In genomic region chr19:35899547-35900214, GRCh38 we compare ENCODE assay signal across 8 cellular contexts. TPM values are rescaled to one million over a fixed set of nuclear protein-coding genes. Genes with fewer than 3 reads are reported as not detected.
DNase-seq lines count a peak whose midpoint lies in the region; ATAC-seq and TF ChIP-seq lines count a peak whose summit lies in the region.

No MANE protein-coding gene starts in this region.

- H3K9me3 ChIP-seq in KOPT-K1 (ENCODE audit: insufficient read depth, low read length, poor library complexity, severe bottlenecking): no peaks in the 10 kb centered on the region

- POLR2A ChIA-PET in RWPE1 (lab: Yijun Ruan, JAX; ENCODE audit: low non-redundant PET): no interaction called here

- H3K4me3 Mint-ChIP-seq in natural killer cell treated with Interleukin-12 subunit alpha and Interleukin-12 subunit beta and Interleukin-15 and Interleukin-18, amount 100 ng/mL, for 72 hours: peak overlapping the region; percentile 94

- H3K4me3 ChIP-seq in fibroblast of the aortic adventitia (ENCODE audit: low read depth, low read length): peak overlapping the region; percentile 78

- peak overlapping the region; percentile 92 for H3K27ac ChIP-seq in KOPT-K1 (ENCODE audit: low read depth, low read length, poor library complexity, severe bottlenecking)
- peak overlapping the region; percentile 89 for H3K27ac ChIP-seq in RWPE1

- CTCF ChIA-PET in RWPE1 (lab: Yijun Ruan, JAX): no interaction called here

- H3K36me3 Mint-ChIP-seq in natural killer cell treated with Interleukin-12 subunit alpha and Interleukin-12 subunit beta and Interleukin-15 and Interleukin-18, amount 100 ng/mL, for 72 hours: peaks cover 6% of the 10 kb centered on the region

- peaks cover 38% of the 10 kb centered on the region for H3K36me3 ChIP-seq in KOPT-K1 (ENCODE audit: insufficient read depth, low read length)

- TF ChIP-seq CTCF in RWPE1 (conservative IDR thresholded peaks at IDR 0.05; ENCODE audit: low read depth) (no peak), fibroblast of the aortic adventitia (IDR thresholded peaks at IDR 0.05; ENCODE audit: insufficient read depth, low read length) (no peak)

- H3K9me3 Mint-ChIP-seq in natural killer cell treated with Interleukin-12 subunit alpha and Interleukin-12 subunit beta and Interleukin-15 and Interleukin-18, amount 100 ng/mL, for 72 hours: no peaks in the 10 kb centered on the region

- H3K27ac Mint-ChIP-seq in natural killer cell treated with Interleukin-12 subunit alpha and Interleukin-12 subunit beta and Interleukin-15 and Interleukin-18, amount 100 ng/mL, for 72 hours: peak overlapping the region; percentile 86 to 100

- DNase-seq in COLO829 (ENCODE audit: low spot score) (peak; percentile 65), RWPE1 (ENCODE audit: low spot score) (peak; percentile 87), fibroblast of the aortic adventitia (ENCODE audit: low read depth) (peak; percentile 76)
- peak; percentile 96 for DNase-seq in activated effector memory CD4-positive, alpha-beta T cell treated with anti-CD3 and anti-CD28 coated beads, Interleukin-2, amount 50 U/mL, for 16 hours
- peak; percentile 91 for DNase-seq in natural killer cell treated with Interleukin-12 subunit alpha and Interleukin-12 subunit beta and Interleukin-15 and Interleukin-18, amount 100 ng/mL, for 72 hours (ENCODE audit: low spot score)
- peak; percentile 89 for DNase-seq in stimulated activated naive CD4-positive, alpha-beta T cell treated with Interleukin-2 at 50 U/mL for 16 hours (lab: John Stamatoyannopoulos, UW)

- no peaks in the 10 kb centered on the region for H3K27me3 Mint-ChIP-seq in natural killer cell treated with Interleukin-12 subunit alpha and Interleukin-12 subunit beta and Interleukin-15 and Interleukin-18, amount 100 ng/mL, for 72 hours

- ATAC-seq in GM21447 (IDR thresholded peaks at IDR 0.05; ENCODE audit: unreplicated experiment): peak; percentile 31
- ATAC-seq in natural killer cell treated with Interleukin-12 subunit alpha and Interleukin-12 subunit beta and Interleukin-15 and Interleukin-18, amount 100 ng/mL, for 72 hours: peak; percentile 70 to 77

- H3K4me1 Mint-ChIP-seq in natural killer cell treated with Interleukin-12 subunit alpha and Interleukin-12 subunit beta and Interleukin-15 and Interleukin-18, amount 100 ng/mL, for 72 hours (ENCODE audit: low read depth in 2 of 2): peaks cover 40 to 44% of the 10 kb centered on the region in 2 donors

RNA-seq across cellular contexts. Expression of gene NFKBID, which starts 0.7 kb away (rescaled TPM):
- total RNA-seq in fibroblast of the aortic adventitia (ENCODE audit: low replicate concordance): 2.5 and 3.7 TPM in 2 replicates
- 10 to 100 TPM; 54.4 to 68.7 TPM for total RNA-seq in natural killer cell treated with Interleukin-12 subunit alpha and Interleukin-12 subunit beta and Interleukin-15 and Interleukin-18, amount 100 ng/mL, for 72 hours

RNA-seq across cellular contexts. Expression of gene HCST, which starts 2.6 kb away (rescaled TPM):
- 0.81 and 2.7 TPM in 2 replicates for total RNA-seq in fibroblast of the aortic adventitia (ENCODE audit: low replicate concordance)
- 100 to 1,000 TPM; 154 to 228 TPM for total RNA-seq in natural killer cell treated with Interleukin-12 subunit alpha and Interleukin-12 subunit beta and Interleukin-15 and Interleukin-18, amount 100 ng/mL, for 72 hours

RNA-seq across cellular contexts. Expression of gene TYROBP, which starts 8.4 kb away (rescaled TPM):
- total RNA-seq in fibroblast of the aortic adventitia (ENCODE audit: low replicate concordance): not detected in 2 replicates
- total RNA-seq in natural killer cell treated with Interleukin-12 subunit alpha and Interleukin-12 subunit beta and Interleukin-15 and Interleukin-18, amount 100 ng/mL, for 72 hours: 100 to 1,000 TPM in 1 of 2 donors, 10 to 100 TPM in 1; 65.3 to 235 TPM

RNA-seq across cellular contexts. Expression of gene APLP1, which starts 31.3 kb away (rescaled TPM):
- total RNA-seq in fibroblast of the aortic adventitia (ENCODE audit: low replicate concordance): 4.1 and 8.6 TPM in 2 replicates
- 1 to 10 TPM; 1.9 TPM for total RNA-seq in natural killer cell treated with Interleukin-12 subunit alpha and Interleukin-12 subunit beta and Interleukin-15 and Interleukin-18, amount 100 ng/mL, for 72 hours

RNA-seq across cellular contexts. Expression of gene LRFN3, which starts 36.5 kb away (rescaled TPM):
- 5.9 and 9.3 TPM in 2 replicates for total RNA-seq in fibroblast of the aortic adventitia (ENCODE audit: low replicate concordance)
- 10 to 100 TPM in 1 of 2 donors, 1 to 10 TPM in 1; 4.6 to 10.6 TPM for total RNA-seq in natural killer cell treated with Interleukin-12 subunit alpha and Interleukin-12 subunit beta and Interleukin-15 and Interleukin-18, amount 100 ng/mL, for 72 hours

Comparison
In these comparisons a context has a peak if more than half of its experiments do, and no peak if none do; other contexts are left out.
1. Peak in every context shown above with its lines: DNase-seq, ATAC-seq, H3K4me3 ChIP-seq and H3K27ac ChIP-seq.
2. RNA of gene NFKBID, which starts 0.7 kb away (total RNA-seq): 54.4 to 68.7 TPM in natural killer cell treated with Interleukin-12 subunit alpha and Interleukin-12 subunit beta and Interleukin-15 and Interleukin-18, amount 100 ng/mL, for 72 hours; 2.5 to 3.7 TPM in fibroblast of the aortic adventitia; every median in the first group is over 10 times any median in the second.
3. RNA of gene HCST, which starts 2.6 kb away (total RNA-seq): 154 to 228 TPM in natural killer cell treated with Interleukin-12 subunit alpha and Interleukin-12 subunit beta and Interleukin-15 and Interleukin-18, amount 100 ng/mL, for 72 hours; 0.81 to 2.7 TPM in fibroblast of the aortic adventitia; every median in the first group is over 10 times any median in the second.
4. RNA of gene TYROBP, which starts 8.4 kb away (total RNA-seq): 65.3 to 235 TPM in natural killer cell treated with Interleukin-12 subunit alpha and Interleukin-12 subunit beta and Interleukin-15 and Interleukin-18, amount 100 ng/mL, for 72 hours; not detected in fibroblast of the aortic adventitia; every median in the first group is over 10 times any median in the second.